ENCODE assay signal across 8 cellular contexts in the genomic region with DNA sequence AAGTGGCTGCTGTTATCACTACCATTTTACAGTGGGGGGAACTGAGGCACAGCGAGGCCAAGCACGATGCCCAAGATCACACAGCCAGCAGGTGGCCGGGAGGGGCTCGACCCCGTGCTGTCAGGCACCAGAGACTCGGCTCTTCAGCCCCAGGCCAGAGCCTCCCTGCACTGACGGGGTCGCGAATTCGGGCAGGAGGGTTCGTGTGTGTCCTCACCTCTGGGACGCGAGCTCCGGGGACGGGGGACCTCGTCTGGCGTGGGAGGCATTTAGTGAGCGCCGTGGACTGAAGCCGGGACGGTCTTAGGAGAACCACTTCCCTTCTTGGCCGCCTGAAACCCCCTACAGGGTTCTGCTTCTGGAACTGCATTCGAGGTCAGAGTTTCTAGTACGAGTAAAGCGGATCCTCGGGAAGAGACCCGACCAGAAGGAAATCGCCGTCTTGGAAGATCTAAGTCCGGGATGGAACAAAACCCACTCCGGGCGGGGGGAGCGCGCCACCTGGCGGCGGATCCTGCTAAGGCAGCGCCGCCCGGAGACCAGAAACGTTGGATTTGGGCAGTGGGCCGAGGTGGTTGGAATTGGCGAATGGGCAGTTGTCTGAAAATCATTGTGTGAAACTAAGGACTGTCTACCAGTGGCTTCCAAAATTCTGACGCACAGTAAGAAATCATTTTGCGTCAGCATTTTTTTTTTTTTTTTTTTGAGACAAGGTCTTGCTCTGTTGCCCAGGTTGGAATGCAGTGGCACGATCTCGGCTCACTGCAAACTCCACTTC. TPM values are rescaled to one million over a fixed set of nuclear protein-coding genes. Genes with fewer than 3 reads are reported as not detected.
DNase-seq lines count a peak whose midpoint lies in the region; ATAC-seq and TF ChIP-seq lines count a peak whose summit lies in the region.

No MANE protein-coding gene starts in this region.

- H3K9ac ChIP-seq in MM.1S (ENCODE audit: low read length), result no peak overlapping the region

- no peaks in the 10 kb centered on the region for H3K36me3 ChIP-seq in MM.1S (replicated peaks; ENCODE audit: insufficient read depth, low read length)
- peaks cover 8% of the 10 kb centered on the region for H3K36me3 ChIP-seq in left ventricle myocardium inferior
- no peaks in the 10 kb centered on the region for H3K36me3 ChIP-seq in urinary bladder (ENCODE audit: insufficient read depth)

- intact Hi-C loops in left ventricle myocardium inferior (cut with micrococcal nuclease), result no loop called here

- peak overlapping the region; percentile 98 for H3K4me2 ChIP-seq in MM.1S (ENCODE audit: low read depth, low read length)

- no peak for ATAC-seq in GM18858 (IDR thresholded peaks at IDR 0.05; ENCODE audit: unreplicated experiment)

- H3K4me3 ChIP-seq in MM.1S (ENCODE audit: low read length), result peak overlapping the region; percentile 62
- peak overlapping the region; percentile 69 for H3K4me3 ChIP-seq in left ventricle myocardium inferior
- peak overlapping the region; percentile 16 for H3K4me3 ChIP-seq in urinary bladder (ENCODE audit: low read depth, low read length)

- H4K20me1 ChIP-seq in MM.1S (ENCODE audit: insufficient read depth, low read length), result no peaks in the 10 kb centered on the region

- H3F3A ChIP-seq in MM.1S (ENCODE audit: insufficient read depth, low read length), result no peaks in the 10 kb centered on the region

- WGBS in urinary bladder, result 4% methylated on average over 46 of the region's 46 CpGs

- no peaks in the 10 kb centered on the region for H3K4me1 ChIP-seq in MM.1S (ENCODE audit: low read length)
- peaks cover 15% of the 10 kb centered on the region for H3K4me1 ChIP-seq in left ventricle myocardium inferior
- H3K4me1 ChIP-seq in urinary bladder (ENCODE audit: insufficient read depth), result no peaks in the 10 kb centered on the region

- H3K27ac ChIP-seq in MM.1S (ENCODE audit: low read length) (no peak overlapping the region), left ventricle myocardium inferior (replicated peaks) (no peak overlapping the region), urinary bladder (ENCODE audit: low read depth) (no peak overlapping the region)

- H3K79me2 ChIP-seq in MM.1S (ENCODE audit: low read length), result no peaks in the 10 kb centered on the region

- H3K4me3 Mint-ChIP-seq in T-helper 1 cell treated with Interleukin-12 subunit alpha and Interleukin-12 subunit beta and Interleukin-4 antibody, amounts not matched to agents 30 μg/mL and 1 μg/mL, for 36 hours, result peak overlapping the region; percentile 75

- peaks cover 6% of the 10 kb centered on the region for H3K9me3 Mint-ChIP-seq in T-helper 1 cell treated with Interleukin-12 subunit alpha and Interleukin-12 subunit beta and Interleukin-4 antibody, amounts not matched to agents 30 μg/mL and 1 μg/mL, for 36 hours

- no peaks in the 10 kb centered on the region for H3K9me3 ChIP-seq in MM.1S (replicated peaks; ENCODE audit: insufficient read depth, low read length)
- peaks cover 12% of the 10 kb centered on the region for H3K9me3 ChIP-seq in left ventricle myocardium inferior (replicated peaks)

- no peak overlapping the region for H3K27ac Mint-ChIP-seq in T-helper 1 cell treated with Interleukin-12 subunit alpha and Interleukin-12 subunit beta and Interleukin-4 antibody, amounts not matched to agents 30 μg/mL and 1 μg/mL, for 36 hours

- no peaks in the 10 kb centered on the region for H3K36me3 Mint-ChIP-seq in T-helper 1 cell treated with Interleukin-12 subunit alpha and Interleukin-12 subunit beta and Interleukin-4 antibody, amounts not matched to agents 30 μg/mL and 1 μg/mL, for 36 hours (ENCODE audit: low read depth)

- H3K27me3 Mint-ChIP-seq in T-helper 1 cell treated with Interleukin-12 subunit alpha and Interleukin-12 subunit beta and Interleukin-4 antibody, amounts not matched to agents 30 μg/mL and 1 μg/mL, for 36 hours (ENCODE audit: low read depth), result no peaks in the 10 kb centered on the region

- no peaks in the 10 kb centered on the region for H3K9me2 ChIP-seq in MM.1S (replicated peaks; ENCODE audit: insufficient read depth, low read length)

- DNase-seq in ELR (ENCODE audit: low read depth), result peak; percentile 86
- peak; percentile 36 for DNase-seq in MM.1S
- peak; percentile 78 for DNase-seq in amniotic epithelial cell (ENCODE audit: low read depth)
- DNase-seq in left ventricle myocardium inferior, result peak; percentile 82
- DNase-seq in pons (ENCODE audit: low spot score), result peak; percentile 50

- no peaks in the 10 kb centered on the region for H3K4me1 Mint-ChIP-seq in T-helper 1 cell treated with Interleukin-12 subunit alpha and Interleukin-12 subunit beta and Interleukin-4 antibody, amounts not matched to agents 30 μg/mL and 1 μg/mL, for 36 hours (ENCODE audit: low read depth)

- TF ChIP-seq CTCF in MM.1S (IDR thresholded peaks at IDR 0.05; ENCODE audit: low read length), result peak; percentile 93
- peak; percentile 98 for TF ChIP-seq CTCF in left ventricle myocardium inferior (IDR thresholded peaks at IDR 0.05; ENCODE audit: borderline replicate concordance)

- peak overlapping the region; percentile 90 for H2AFZ ChIP-seq in MM.1S (ENCODE audit: low read length)

- H3K27me3 ChIP-seq in MM.1S (replicated peaks; ENCODE audit: insufficient read depth, low read length) (peaks cover 71% of the 10 kb centered on the region), left ventricle myocardium inferior (ENCODE audit: low read depth) (peaks cover 20% of the 10 kb centered on the region)

RNA-seq across cellular contexts. Expression of a gene that starts 21.2 kb away (rescaled TPM):
- total RNA-seq in left ventricle myocardium inferior, result 0.55 TPM
- total RNA-seq in urinary bladder, result 6.6 TPM
- polyA plus RNA-seq in urinary bladder, result 0.24 TPM

RNA-seq across cellular contexts. Expression of a gene that starts 34.2 kb away (rescaled TPM):
- 32.1 TPM for total RNA-seq in left ventricle myocardium inferior
- 81.3 TPM for total RNA-seq in urinary bladder
- polyA plus RNA-seq in urinary bladder, result 159 TPM

RNA-seq across cellular contexts. Expression of a gene that starts 35.4 kb away (rescaled TPM):
- total RNA-seq in left ventricle myocardium inferior, result 33.3 TPM
- 81.3 TPM for total RNA-seq in urinary bladder
- 29.0 TPM for polyA plus RNA-seq in urinary bladder

Comparison
In these comparisons a context has a peak if more than half of its experiments do, and no peak if none do; other contexts are left out.
1. DNase-seq: peak in every context shown above with its lines; median percentile 86 in ELR; 82 in left ventricle myocardium inferior; 78 in amniotic epithelial cell; 50 in pons; 36 in MM.1S.
2. H3K4me3 ChIP-seq: peak in every context shown above with its lines; median percentile 69 in left ventricle myocardium inferior; 62 in MM.1S; 16 in urinary bladder.